In genomic region chr1:8889925-8890785, GRCh38 we compare ENCODE assay signal across 8 cellular contexts. TPM values are rescaled to one million over a fixed set of nuclear protein-coding genes. Genes with fewer than 3 reads are reported as not detected.
DNase-seq lines count a peak whose midpoint lies in the region; ATAC-seq and TF ChIP-seq lines count a peak whose summit lies in the region.

No MANE protein-coding gene starts in this region.

- no peaks in the 10 kb centered on the region for H3K9me3 Mint-ChIP-seq in stimulated activated naive CD8-positive, alpha-beta T cell treated with anti-CD3 and anti-CD28 coated beads, Interleukin-15, amount 100 ng/mL, for 72 hours

- peaks cover 6% of the 10 kb centered on the region for H3K4me1 Mint-ChIP-seq in stimulated activated naive CD8-positive, alpha-beta T cell treated with anti-CD3 and anti-CD28 coated beads, Interleukin-15, amount 100 ng/mL, for 72 hours

- ATAC-seq in lower lobe of right lung: peak; percentile 87 to 91
- ATAC-seq in HG02870 (IDR thresholded peaks at IDR 0.05; ENCODE audit: unreplicated experiment): no peak
- ATAC-seq in GM18502 (IDR thresholded peaks at IDR 0.05; ENCODE audit: poor library complexity, unreplicated experiment): no peak
- ATAC-seq in stimulated activated naive CD8-positive, alpha-beta T cell treated with anti-CD3 and anti-CD28 coated beads, Interleukin-15, amount 100 ng/mL, for 72 hours: no peak

- peak; percentile 49 for DNase-seq in NCI-H2029 treated with DMSO at 0.1 percent for 48 hours (lab: John Stamatoyannopoulos, UW)
- DNase-seq in caudate nucleus (lab: John Stamatoyannopoulos, UW): peak in 56 of 61 donors; percentile 3 to 94 (median 62)
- peak; percentile 75 for DNase-seq in lower lobe of right lung
- peak; percentile 70 to 75 for DNase-seq in uterus
- DNase-seq in stimulated activated naive CD8-positive, alpha-beta T cell treated with anti-CD3 and anti-CD28 coated beads, Interleukin-15, amount 100 ng/mL, for 72 hours: no peak

- H3K36me3 ChIP-seq in ACC112 (ENCODE audit: insufficient read depth, low read length) (no peaks in the 10 kb centered on the region), lower lobe of right lung (no peaks in the 10 kb centered on the region), uterus (no peaks in the 10 kb centered on the region)

- no peaks in the 10 kb centered on the region for H3K27me3 ChIP-seq in ACC112 (ENCODE audit: insufficient read depth, low read length)
- H3K27me3 ChIP-seq in lower lobe of right lung (ENCODE audit: low read depth): no peaks in the 10 kb centered on the region
- no peaks in the 10 kb centered on the region for H3K27me3 ChIP-seq in uterus

- H3K9me3 ChIP-seq in lower lobe of right lung: no peaks in the 10 kb centered on the region
- no peaks in the 10 kb centered on the region for H3K9me3 ChIP-seq in uterus

- H3K4me3 ChIP-seq in ACC112 (ENCODE audit: low read depth, low read length): peak overlapping the region; percentile 59
- peak overlapping the region; percentile 27 for H3K4me3 ChIP-seq in lower lobe of right lung
- H3K4me3 ChIP-seq in uterus: peak overlapping the region in 1 of 2 donors; percentile 8

- TF ChIP-seq CTCF in lower lobe of right lung (IDR thresholded peaks at IDR 0.05) (no peak), uterus (IDR thresholded peaks at IDR 0.05) (no peak)

- peak overlapping the region; percentile 13 for H2AFZ ChIP-seq in ACC112 (ENCODE audit: low read length, unreplicated experiment)

- H3K27ac Mint-ChIP-seq in stimulated activated naive CD8-positive, alpha-beta T cell treated with anti-CD3 and anti-CD28 coated beads, Interleukin-15, amount 100 ng/mL, for 72 hours: peak overlapping the region in 1 of 2 donors; percentile 82

- H3K4me3 Mint-ChIP-seq in stimulated activated naive CD8-positive, alpha-beta T cell treated with anti-CD3 and anti-CD28 coated beads, Interleukin-15, amount 100 ng/mL, for 72 hours: no peak overlapping the region

- H3K27ac ChIP-seq in ACC112 (ENCODE audit: low read depth, low read length) (peak overlapping the region; percentile 98), caudate nucleus (ENCODE audit: low read depth, low read length) (peak overlapping the region; percentile 74), lower lobe of right lung (peak overlapping the region; percentile 62), uterus (peak overlapping the region; percentile 34 to 59)

- TF ChIP-seq POLR2A in uterus (IDR thresholded peaks at IDR 0.05): no peak

- H3K79me2 ChIP-seq in ACC112 (ENCODE audit: control insufficient read depth, insufficient read depth, low read length, unreplicated experiment): no peaks in the 10 kb centered on the region

- H3K4me1 ChIP-seq in ACC112 (ENCODE audit: control insufficient read depth, insufficient read depth, low read length, unreplicated experiment) (peaks cover 23% of the 10 kb centered on the region), lower lobe of right lung (peaks cover 20% of the 10 kb centered on the region), uterus (no peaks in the 10 kb centered on the region)

- no peaks in the 10 kb centered on the region for H3K27me3 Mint-ChIP-seq in stimulated activated naive CD8-positive, alpha-beta T cell treated with anti-CD3 and anti-CD28 coated beads, Interleukin-15, amount 100 ng/mL, for 72 hours

- intact Hi-C loops in lower lobe of right lung (cut with DNase I) (no loop called here), uterus (cut with DNase I; ENCODE audit: low total_unique reads) (no loop called here)

RNA-seq across cellular contexts. Expression of gene ENO1, which starts 11.7 kb away (rescaled TPM):
- total RNA-seq in lower lobe of right lung (580 TPM), uterus (100 to 1,000 TPM; 123 to 358 (median 225) TPM)

RNA-seq across cellular contexts. Expression of gene CA6, which starts 55.5 kb away (rescaled TPM):
- total RNA-seq in lower lobe of right lung (not detected), uterus (not detected)

Comparison
In these comparisons a context has a peak if more than half of its experiments do, and no peak if none do; other contexts are left out.
1. H3K27ac ChIP-seq: peak in every context shown above with its lines; median percentile 98 in ACC112; 74 in caudate nucleus; 62 in lower lobe of right lung; 46 in uterus.
2. DNase-seq: peak in NCI-H2029 treated with DMSO at 0.1 percent for 48 hours (single experiment), caudate nucleus (56 of 61), lower lobe of right lung (single experiment) and uterus (2 of 2); none in stimulated activated naive CD8-positive, alpha-beta T cell treated with anti-CD3 and anti-CD28 coated beads, Interleukin-15, amount 100 ng/mL, for 72 hours (0 of 2).
3. ATAC-seq: peak in lower lobe of right lung (2 of 2); none in HG02870 (single experiment), GM18502 (single experiment) and stimulated activated naive CD8-positive, alpha-beta T cell treated with anti-CD3 and anti-CD28 coated beads, Interleukin-15, amount 100 ng/mL, for 72 hours (single experiment).